Comparison of ENCODE assay signal across 8 cellular contexts in the genomic region with DNA sequence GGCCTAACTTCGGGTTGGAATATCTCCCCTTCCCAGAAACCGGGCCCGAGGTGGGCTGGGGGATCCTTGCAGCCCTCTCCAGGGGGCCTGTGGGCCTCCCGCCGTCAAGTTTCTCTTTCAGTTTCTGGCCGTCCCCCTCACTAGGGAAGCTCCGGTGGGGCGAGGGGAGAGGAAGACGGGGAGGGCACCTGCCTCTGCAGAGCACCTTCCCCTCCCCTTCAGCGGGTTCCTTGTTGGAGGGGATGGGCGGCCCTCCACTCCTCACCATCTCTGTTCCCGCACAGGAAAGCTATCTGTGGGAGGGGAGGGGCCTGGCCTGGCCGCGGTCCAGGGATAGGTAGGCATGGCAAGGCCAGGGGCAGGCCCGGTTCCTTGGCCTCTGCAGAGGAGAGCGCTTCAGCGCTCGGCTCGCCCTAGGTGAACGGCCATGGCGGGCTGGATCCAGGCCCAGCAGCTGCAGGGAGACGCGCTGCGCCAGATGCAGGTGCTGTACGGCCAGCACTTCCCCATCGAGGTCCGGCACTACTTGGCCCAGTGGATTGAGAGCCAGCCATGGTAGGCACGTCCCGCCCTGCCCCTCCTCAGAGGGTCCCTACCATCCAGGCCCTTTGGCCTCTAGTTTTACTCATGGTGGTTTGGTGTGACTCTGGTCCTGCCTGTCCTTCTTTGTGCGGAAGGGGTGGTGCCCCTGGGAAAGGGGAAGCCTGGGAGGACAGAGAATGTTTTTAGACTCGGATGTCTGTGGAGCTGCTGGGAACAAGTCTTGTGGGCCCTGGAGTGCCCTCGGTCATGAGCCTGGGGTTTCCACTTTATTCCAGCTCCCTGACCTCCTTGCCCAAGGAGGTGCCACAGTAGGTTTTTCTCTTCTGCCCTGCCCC. TPM values are rescaled to one million over a fixed set of nuclear protein-coding genes. Genes with fewer than 3 reads are reported as not detected.
A peak's percentile ranks its signal among the peaks of the same experiment; 100 is the strongest.
DNase-seq lines count a peak whose midpoint lies in the region; ATAC-seq and TF ChIP-seq lines count a peak whose summit lies in the region.

No MANE protein-coding gene starts in this region.

- DNase-seq in T-helper 1 cell, result peak; percentile 39 to 54 (median 42)
- DNase-seq in MCF 10A (ENCODE audit: unreplicated experiment), result no peak
- DNase-seq in medulla oblongata (ENCODE audit: extremely low spot score), result peak; percentile 35
- DNase-seq in stimulated activated naive B cell treated with anti-CD40 and anti-IgM and Interleukin-4, amounts not matched to agents 10 μg/mL and 1 μg/mL and 100 μg/mL, for 72 hours, result peak; percentile 50
- no peak for DNase-seq in HPDE6-E6E7 (ENCODE audit: extremely low spot score)

- no peaks in the 10 kb centered on the region for H3K4me1 Mint-ChIP-seq in MCF 10A (ENCODE audit: insufficient read depth, unreplicated experiment)
- H3K4me1 Mint-ChIP-seq in stimulated activated naive B cell treated with anti-CD40 and anti-IgM and Interleukin-4, amounts not matched to agents 10 μg/mL and 1 μg/mL and 100 μg/mL, for 72 hours, result peaks cover 38 to 79% of the 10 kb centered on the region in 2 donors

- POLR2A ChIA-PET in MCF 10A (lab: Yijun Ruan, JAX), result interaction anchor here (0.7 to 1.2 kb wide), 3 partner anchors 14 to 121 kb away, joined by 3 to 4 read pairs (median 3); a partner anchor contains a TSS

- H3K36me3 Mint-ChIP-seq in MCF 10A (ENCODE audit: insufficient read depth, unreplicated experiment), result no peaks in the 10 kb centered on the region
- H3K36me3 Mint-ChIP-seq in stimulated activated naive B cell treated with anti-CD40 and anti-IgM and Interleukin-4, amounts not matched to agents 10 μg/mL and 1 μg/mL and 100 μg/mL, for 72 hours, result peaks cover 41 to 52% of the 10 kb centered on the region in 2 donors

- H3K27me3 Mint-ChIP-seq in MCF 10A (ENCODE audit: insufficient read depth, unreplicated experiment), result peaks cover 14% of the 10 kb centered on the region
- no peaks in the 10 kb centered on the region for H3K27me3 Mint-ChIP-seq in stimulated activated naive B cell treated with anti-CD40 and anti-IgM and Interleukin-4, amounts not matched to agents 10 μg/mL and 1 μg/mL and 100 μg/mL, for 72 hours

- ATAC-seq in GM19324 (IDR thresholded peaks at IDR 0.05; ENCODE audit: low FRiP score, unreplicated experiment) (peak; percentile 10), GM18517 (IDR thresholded peaks at IDR 0.05; ENCODE audit: unreplicated experiment) (no peak), GM19351 (IDR thresholded peaks at IDR 0.05; ENCODE audit: unreplicated experiment) (no peak)
- ATAC-seq in stimulated activated naive B cell treated with anti-CD40 and anti-IgM and Interleukin-4, amounts not matched to agents 10 μg/mL and 1 μg/mL and 100 μg/mL, for 72 hours (replicated peaks), result peak; percentile 19 to 20

- no peak for TF ChIP-seq CTCF in MCF 10A (IDR thresholded peaks at IDR 0.05; ENCODE audit: unreplicated experiment)

- CTCF ChIA-PET in MCF 10A (lab: Yijun Ruan, JAX), result interaction anchor here (0.6 kb wide), 1 partner anchor 117 kb away, joined by 3 read pairs; no protein-coding TSS in a partner anchor

- H3K27ac Mint-ChIP-seq in MCF 10A (ENCODE audit: low read depth, unreplicated experiment), result no peak overlapping the region
- H3K27ac Mint-ChIP-seq in stimulated activated naive B cell treated with anti-CD40 and anti-IgM and Interleukin-4, amounts not matched to agents 10 μg/mL and 1 μg/mL and 100 μg/mL, for 72 hours, result peak overlapping the region; percentile 99

- no peaks in the 10 kb centered on the region for H3K9me3 Mint-ChIP-seq in MCF 10A (ENCODE audit: unreplicated experiment)
- no peaks in the 10 kb centered on the region for H3K9me3 Mint-ChIP-seq in stimulated activated naive B cell treated with anti-CD40 and anti-IgM and Interleukin-4, amounts not matched to agents 10 μg/mL and 1 μg/mL and 100 μg/mL, for 72 hours

- peak overlapping the region; percentile 47 for H3K4me3 Mint-ChIP-seq in MCF 10A (ENCODE audit: unreplicated experiment)
- H3K4me3 Mint-ChIP-seq in stimulated activated naive B cell treated with anti-CD40 and anti-IgM and Interleukin-4, amounts not matched to agents 10 μg/mL and 1 μg/mL and 100 μg/mL, for 72 hours, result peak overlapping the region; percentile 89 to 98

- intact Hi-C loops in MCF 10A (cut with micrococcal nuclease), result no loop called here

- no TSS peak for BruUV-seq in MCF 10A (replicated peaks; lab: Mats Ljungman, UMichigan)

RNA-seq across cellular contexts. Expression of a gene that starts 0.9 kb away (rescaled TPM):
- total RNA-seq in MCF 10A (2022), result 1.0 and 1.7 TPM in 2 replicates

RNA-seq across cellular contexts. Expression of a gene that starts 13.0 kb away (rescaled TPM):
- 29.8 and 32.6 TPM in 2 replicates for total RNA-seq in MCF 10A (2022)

Comparison
In these comparisons a context has a peak if more than half of its experiments do, and no peak if none do; other contexts are left out.
1. ATAC-seq: peak in GM19324 (single experiment) and stimulated activated naive B cell treated with anti-CD40 and anti-IgM and Interleukin-4, amounts not matched to agents 10 μg/mL and 1 μg/mL and 100 μg/mL, for 72 hours (2 of 2); none in GM18517 (single experiment) and GM19351 (single experiment).
2. DNase-seq: peak in T-helper 1 cell (5 of 5), medulla oblongata (single experiment) and stimulated activated naive B cell treated with anti-CD40 and anti-IgM and Interleukin-4, amounts not matched to agents 10 μg/mL and 1 μg/mL and 100 μg/mL, for 72 hours (single experiment); none in MCF 10A (single experiment) and HPDE6-E6E7 (single experiment).